In genomic region chr22:38122616-38123015, GRCh38 we compare ENCODE assay signal across 23 cellular contexts. TPM values are rescaled to one million over a fixed set of nuclear protein-coding genes. Genes with fewer than 3 reads are reported as not detected.
"Had no signal": no experiment of that assay in that cellular context is flagged by ENCODE, and none has a peak within 500 bp of the region (broad histone marks: within the 10 kb centered on the region; RNA-seq: fewer than 3 reads in every experiment).

No MANE protein-coding gene starts in this region.

- H3K4me3 ChIP-seq: breast epithelium, colonic mucosa, gastroesophageal sphincter, neural progenitor cell, prostate gland, spleen, tibial artery had no signal

- H3K9me3 Mint-ChIP-seq: activated naive CD4-positive, alpha-beta T cell treated with anti-CD3 and anti-CD28 coated beads, Interleukin-2, amount 50 U/mL, for 72 hours; mesothelial cell of epicardium; naive thymus-derived CD8-positive, alpha-beta T cell; neural progenitor cell; stimulated activated naive CD8-positive, alpha-beta T cell treated with anti-CD3 and anti-CD28 coated beads, Interleukin-15, Interleukin-2, amounts not matched to agents 100 ng/mL and 50 ng/mL, for 24 hours; T-helper 2 cell treated with Interferon-gamma antibody and Interleukin-4, amounts not matched to agents 5 μg/mL and 100 μg/mL, for 36 hours had no signal

- H3K9me3 ChIP-seq: breast epithelium, colonic mucosa, gastroesophageal sphincter, prostate gland, spleen, tibial artery had no signal

- H3K27me3 ChIP-seq: breast epithelium, colonic mucosa, gastroesophageal sphincter, neural progenitor cell, spleen, tibial artery had no signal

- H3K27ac ChIP-seq: breast epithelium, colonic mucosa, gastroesophageal sphincter, neural progenitor cell, prostate gland, spleen, tibial artery, VCaP had no signal

- H3K27me3 Mint-ChIP-seq: naive thymus-derived CD8-positive, alpha-beta T cell; stimulated activated naive CD8-positive, alpha-beta T cell treated with anti-CD3 and anti-CD28 coated beads, Interleukin-15, Interleukin-2, amounts not matched to agents 100 ng/mL and 50 ng/mL, for 24 hours had no signal

- H3K36me3 ChIP-seq: breast epithelium, colonic mucosa, neural progenitor cell, prostate gland had no signal

- H3K4me3 Mint-ChIP-seq: activated CD8-positive, alpha-beta T cell treated with anti-CD3 and anti-CD28 coated beads, Interleukin-2, amount 10 ng/mL, durations not matched to agents 7 days and 5 days; mesothelial cell of epicardium; naive thymus-derived CD8-positive, alpha-beta T cell; neural progenitor cell; stimulated activated naive CD8-positive, alpha-beta T cell treated with anti-CD3 and anti-CD28 coated beads, Interleukin-15, Interleukin-2, amounts not matched to agents 100 ng/mL and 50 ng/mL, for 24 hours; T-helper 2 cell treated with Interferon-gamma antibody and Interleukin-4, amounts not matched to agents 5 μg/mL and 100 μg/mL, for 36 hours had no signal

- ATAC-seq: activated CD4-positive, CD25-positive, alpha-beta regulatory T cell treated with anti-CD3 and anti-CD28 coated beads, Interleukin-2, amount 50 U/mL, for 24 hours; activated CD8-positive, alpha-beta T cell treated with anti-CD3 and anti-CD28 coated beads, Interleukin-2, amount 10 ng/mL, durations not matched to agents 7 days and 5 days; activated naive CD4-positive, alpha-beta T cell treated with anti-CD3 and anti-CD28 coated beads, Interleukin-2, amount 50 U/mL, for 72 hours; gastroesophageal sphincter; left ventricle myocardium superior; naive thymus-derived CD8-positive, alpha-beta T cell had no signal

- H2AFZ ChIP-seq: neural progenitor cell had no signal

- H3K4me1 Mint-ChIP-seq: mesothelial cell of epicardium, neural progenitor cell had no signal

- H3K9ac ChIP-seq: neural progenitor cell had no signal

- H3K4me2 ChIP-seq: neural progenitor cell had no signal

- H3K36me3 Mint-ChIP-seq: activated naive CD4-positive, alpha-beta T cell treated with anti-CD3 and anti-CD28 coated beads, Interleukin-2, amount 50 U/mL, for 72 hours; mesothelial cell of epicardium; neural progenitor cell had no signal

- H3K27ac Mint-ChIP-seq: activated CD8-positive, alpha-beta T cell treated with anti-CD3 and anti-CD28 coated beads, Interleukin-2, amount 10 ng/mL, durations not matched to agents 7 days and 5 days; mesothelial cell of epicardium; neural progenitor cell; stimulated activated naive CD8-positive, alpha-beta T cell treated with anti-CD3 and anti-CD28 coated beads, Interleukin-15, Interleukin-2, amounts not matched to agents 100 ng/mL and 50 ng/mL, for 24 hours; T-helper 2 cell treated with Interferon-gamma antibody and Interleukin-4, amounts not matched to agents 5 μg/mL and 100 μg/mL, for 36 hours had no signal

- H3K4me1 ChIP-seq: breast epithelium, gastroesophageal sphincter, neural progenitor cell, prostate gland, spleen, tibial artery had no signal

- DNase-seq: activated CD4-positive, alpha-beta T cell treated with anti-CD3 and anti-CD28 coated beads, Interleukin-2, amount 50 U/mL, for 1 hour; activated CD8-positive, alpha-beta T cell treated with anti-CD3 and anti-CD28 coated beads, Interleukin-2, amount 10 ng/mL, durations not matched to agents 7 days and 5 days; activated T-cell treated with anti-CD3 and anti-CD28 coated beads, Interleukin-2, amount 50 U/mL, for 1 hour; colonic mucosa; head of caudate nucleus; hypothalamus; left ventricle myocardium superior; mammary epithelial cell; naive thymus-derived CD8-positive, alpha-beta T cell; stimulated activated CD4-positive, alpha-beta T cell treated with anti-CD3 and anti-CD28 coated beads, Interleukin-4, amount 100 ng/mL, for 24 hours; tibial artery had no signal

RNA-seq across cellular contexts. Expression of gene BAIAP2L2, which starts 12.1 kb away (rescaled TPM):
- polyA plus RNA-seq: naive thymus-derived CD8-positive, alpha-beta T cell had no signal

RNA-seq across cellular contexts. Expression of gene SLC16A8, which starts 38.6 kb away (rescaled TPM):
- total RNA-seq: activated CD8-positive, alpha-beta T cell treated with anti-CD3 and anti-CD28 coated beads, Interleukin-2, amount 10 ng/mL, durations not matched to agents 7 days and 5 days; gastroesophageal sphincter; left ventricle myocardium superior; mammary epithelial cell; naive thymus-derived CD8-positive, alpha-beta T cell; osteocyte had no signal
- polyA plus RNA-seq: mammary epithelial cell; naive thymus-derived CD8-positive, alpha-beta T cell had no signal
